11 cellular contexts compared by ENCODE assay signal in the genomic region with DNA sequence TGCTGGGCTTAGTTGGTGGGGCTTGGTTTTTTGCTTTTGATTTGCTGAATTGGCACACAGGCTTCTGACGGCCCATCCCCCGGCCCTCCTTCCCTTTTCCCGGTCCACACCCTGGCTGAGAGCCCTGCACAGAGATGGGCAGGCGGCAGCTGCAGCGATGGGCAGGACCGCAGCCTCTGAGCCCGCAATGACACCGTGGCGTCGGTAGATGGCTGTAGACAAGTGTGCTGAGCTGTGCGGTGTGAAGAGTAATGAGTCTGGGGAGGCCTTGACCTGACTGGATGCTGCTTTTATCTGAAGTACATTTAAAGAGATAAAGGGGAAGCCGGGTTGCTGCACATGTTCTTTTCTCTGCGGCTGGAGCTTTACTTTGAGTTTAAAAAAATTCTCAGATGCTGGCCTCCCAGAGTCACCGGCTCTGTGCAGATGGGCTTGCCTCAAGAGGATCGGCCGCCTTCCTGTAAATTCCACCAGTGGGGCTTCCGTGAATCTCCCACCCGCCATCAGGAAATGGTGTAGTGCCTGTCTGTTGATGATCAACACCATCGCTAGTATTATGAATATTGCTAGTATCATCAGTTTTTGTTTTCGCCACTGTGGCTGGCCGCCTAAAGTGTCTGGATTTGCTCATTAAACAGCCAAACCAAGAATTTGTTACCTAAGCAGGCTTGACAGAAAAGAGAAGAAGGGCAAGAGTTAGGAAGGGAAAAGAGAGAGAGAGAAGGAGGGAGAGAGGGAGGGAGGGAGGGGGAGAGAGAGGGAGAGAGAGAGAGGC.
DNase-seq lines count a peak whose midpoint lies in the region; ATAC-seq and TF ChIP-seq lines count a peak whose summit lies in the region.
"Had no signal": no experiment of that assay in that cellular context is flagged by ENCODE, and none has a peak within 500 bp of the region (broad histone marks: within the 10 kb centered on the region; RNA-seq: fewer than 3 reads in every experiment).

No MANE protein-coding gene starts in this region.

- no peaks in the 10 kb centered on the region for H3K9me2 ChIP-seq in neural cell (ENCODE audit: insufficient read depth, low read length)

- no peak overlapping the region for H3K4me2 ChIP-seq in neural cell (ENCODE audit: low read length)

- H2AFZ ChIP-seq in neural cell (ENCODE audit: low read depth, low read length) = no peak overlapping the region

- H3K4me3 ChIP-seq in neural cell (ENCODE audit: low read length) = no peak overlapping the region
- H3K4me3 ChIP-seq: thoracic aorta had no signal

- H3K27ac ChIP-seq in neural cell (ENCODE audit: low read length) = no peak overlapping the region
- H3K27ac ChIP-seq: thoracic aorta had no signal

- peak; percentile 77 for DNase-seq in DMS79 (lab: John Stamatoyannopoulos, UW)
- DNase-seq in NCI-H1930 (lab: John Stamatoyannopoulos, UW) = peak; percentile 11 to 17
- DNase-seq in cerebellum (ENCODE audit: low spot score) = peak; percentile 69
- DNase-seq in T-helper 2 cell = no peak
- DNase-seq in stimulated activated CD4-positive, alpha-beta T cell treated with anti-CD3 and anti-CD28 coated beads, Interleukin-12 subunit alpha, Interleukin-12 subunit beta, amount 100 ng/mL, for 4 hours = no peak
- DNase-seq: activated naive CD4-positive, alpha-beta T cell treated with Interleukin-2 at 50 U/mL for 16 hours; NCI-H524 treated with DMSO at 0.1 percent for 48 hours had no signal

- H3K9me3 ChIP-seq in neural cell (ENCODE audit: low read length) = no peaks in the 10 kb centered on the region
- H3K9me3 ChIP-seq: thoracic aorta had no signal

- ATAC-seq in GM18868 (IDR thresholded peaks at IDR 0.05; ENCODE audit: unreplicated experiment) = no peak
- no peak for ATAC-seq in activated CD4-positive, CD25-positive, alpha-beta regulatory T cell treated with anti-CD3 and anti-CD28 coated beads, Interleukin-2, amount 50 U/mL, for 24 hours

- H3F3A ChIP-seq in neural cell (ENCODE audit: insufficient read depth, low read length, poor library complexity, severe bottlenecking) = no peaks in the 10 kb centered on the region

- peak; percentile 86 for TF ChIP-seq RAD21 in neural cell (conservative IDR thresholded peaks at IDR 0.05)

- H4K20me1 ChIP-seq in neural cell (ENCODE audit: insufficient read depth) = no peaks in the 10 kb centered on the region

- TF ChIP-seq CTCF in neural cell (IDR thresholded peaks at IDR 0.05; ENCODE audit: poor library complexity, severe bottlenecking) = peak; percentile 87

- no peaks in the 10 kb centered on the region for H3K79me2 ChIP-seq in neural cell (replicated peaks; ENCODE audit: insufficient read depth, low read length)

- H3K27me3 ChIP-seq in neural cell (ENCODE audit: insufficient read depth, low read depth, low read length) = peaks cover 18% of the 10 kb centered on the region

- H3K36me3 ChIP-seq in neural cell (ENCODE audit: insufficient read depth, low read length) = no peaks in the 10 kb centered on the region
- H3K36me3 ChIP-seq: thoracic aorta had no signal

- no peak overlapping the region for H3K9ac ChIP-seq in neural cell (ENCODE audit: low read length)

- no peak for TF ChIP-seq EP300 in neural cell (conservative IDR thresholded peaks at IDR 0.05; ENCODE audit: poor library complexity, severe bottlenecking)

TF ChIP-seq in neural cell, 6 proteins besides CTCF, POLR2A, EP300 and RAD21:
- peak; percentile 82 for TF ChIP-seq SMC3 (conservative IDR thresholded peaks at IDR 0.05; ENCODE audit: poor library complexity)
- TF ChIP-seq TAF1 (IDR thresholded peaks at IDR 0.05; ENCODE audit: low read depth) = no peak
- TF ChIP-seq MXI1 (conservative IDR thresholded peaks at IDR 0.05; ENCODE audit: poor library complexity, severe bottlenecking) = peak; percentile 15
- TF ChIP-seq, protein P1, sequence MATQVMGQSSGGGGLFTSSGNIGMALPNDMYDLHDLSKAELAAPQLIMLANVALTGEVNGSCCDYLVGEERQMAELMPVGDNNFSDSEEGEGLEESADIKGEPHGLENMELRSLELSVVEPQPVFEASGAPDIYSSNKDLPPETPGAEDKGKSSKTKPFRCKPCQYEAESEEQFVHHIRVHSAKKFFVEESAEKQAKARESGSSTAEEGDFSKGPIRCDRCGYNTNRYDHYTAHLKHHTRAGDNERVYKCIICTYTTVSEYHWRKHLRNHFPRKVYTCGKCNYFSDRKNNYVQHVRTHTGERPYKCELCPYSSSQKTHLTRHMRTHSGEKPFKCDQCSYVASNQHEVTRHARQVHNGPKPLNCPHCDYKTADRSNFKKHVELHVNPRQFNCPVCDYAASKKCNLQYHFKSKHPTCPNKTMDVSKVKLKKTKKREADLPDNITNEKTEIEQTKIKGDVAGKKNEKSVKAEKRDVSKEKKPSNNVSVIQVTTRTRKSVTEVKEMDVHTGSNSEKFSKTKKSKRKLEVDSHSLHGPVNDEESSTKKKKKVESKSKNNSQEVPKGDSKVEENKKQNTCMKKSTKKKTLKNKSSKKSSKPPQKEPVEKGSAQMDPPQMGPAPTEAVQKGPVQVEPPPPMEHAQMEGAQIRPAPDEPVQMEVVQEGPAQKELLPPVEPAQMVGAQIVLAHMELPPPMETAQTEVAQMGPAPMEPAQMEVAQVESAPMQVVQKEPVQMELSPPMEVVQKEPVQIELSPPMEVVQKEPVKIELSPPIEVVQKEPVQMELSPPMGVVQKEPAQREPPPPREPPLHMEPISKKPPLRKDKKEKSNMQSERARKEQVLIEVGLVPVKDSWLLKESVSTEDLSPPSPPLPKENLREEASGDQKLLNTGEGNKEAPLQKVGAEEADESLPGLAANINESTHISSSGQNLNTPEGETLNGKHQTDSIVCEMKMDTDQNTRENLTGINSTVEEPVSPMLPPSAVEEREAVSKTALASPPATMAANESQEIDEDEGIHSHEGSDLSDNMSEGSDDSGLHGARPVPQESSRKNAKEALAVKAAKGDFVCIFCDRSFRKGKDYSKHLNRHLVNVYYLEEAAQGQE (IDR thresholded peaks at IDR 0.05; ENCODE audit: borderline replicate concordance) = no peak

Comparison
In these comparisons a context has a peak if more than half of its experiments do, and no peak if none do; other contexts are left out.
1. DNase-seq: peak in DMS79 (single experiment), NCI-H1930 (2 of 2) and cerebellum (single experiment); none in T-helper 2 cell (0 of 5) and stimulated activated CD4-positive, alpha-beta T cell treated with anti-CD3 and anti-CD28 coated beads, Interleukin-12 subunit alpha, Interleukin-12 subunit beta, amount 100 ng/mL, for 4 hours (single experiment).